Comparison of ENCODE assay signal across 18 cellular contexts in genomic region chr9:82254646-82255367, GRCh38.
DNase-seq lines count a peak whose midpoint lies in the region; ATAC-seq and TF ChIP-seq lines count a peak whose summit lies in the region.
"Had no signal": no experiment of that assay in that cellular context is flagged by ENCODE, and none has a peak within 500 bp of the region (broad histone marks: within the 10 kb centered on the region; RNA-seq: fewer than 3 reads in every experiment).

No MANE protein-coding gene starts in this region.

- H3K36me3 ChIP-seq in GM06990 (ENCODE audit: control insufficient read depth, insufficient read depth, low read length), result no peaks in the 10 kb centered on the region
- H3K36me3 ChIP-seq: thoracic aorta had no signal

- no peak overlapping the region for H3K4me3 Mint-ChIP-seq in activated naive CD8-positive, alpha-beta T cell treated with anti-CD3 and anti-CD28 coated beads, Interleukin-2, amount 50 U/mL, for 24 hours
- H3K4me3 Mint-ChIP-seq: CD4-positive, alpha-beta memory T cell; nephron had no signal

- no peak for TF ChIP-seq CTCF in GM06990 (IDR thresholded peaks at IDR 0.05; ENCODE audit: insufficient read depth, low read length, poor library complexity, severe bottlenecking)

- H3K9me3 Mint-ChIP-seq in activated naive CD8-positive, alpha-beta T cell treated with anti-CD3 and anti-CD28 coated beads, Interleukin-2, amount 50 U/mL, for 24 hours, result peaks cover 9% of the 10 kb centered on the region

- H3K4me3 ChIP-seq in GM06990 (replicated peaks; ENCODE audit: low read depth, low read length), result no peak overlapping the region
- H3K4me3 ChIP-seq: coronary artery, thoracic aorta had no signal

- H3K27me3 Mint-ChIP-seq in activated naive CD8-positive, alpha-beta T cell treated with anti-CD3 and anti-CD28 coated beads, Interleukin-2, amount 50 U/mL, for 24 hours, result no peaks in the 10 kb centered on the region
- H3K27me3 Mint-ChIP-seq: CD4-positive, alpha-beta memory T cell; progenitor cell of endocrine pancreas had no signal

- no peak overlapping the region for H3K27ac Mint-ChIP-seq in activated naive CD8-positive, alpha-beta T cell treated with anti-CD3 and anti-CD28 coated beads, Interleukin-2, amount 50 U/mL, for 24 hours
- H3K27ac Mint-ChIP-seq: CD4-positive, alpha-beta memory T cell; progenitor cell of endocrine pancreas had no signal

- ATAC-seq in HG02884 (IDR thresholded peaks at IDR 0.05; ENCODE audit: unreplicated experiment), result peak; percentile 74
- ATAC-seq in activated naive CD8-positive, alpha-beta T cell treated with anti-CD3 and anti-CD28 coated beads, Interleukin-2, amount 50 U/mL, for 24 hours, result no peak
- ATAC-seq: left lobe of liver had no signal

- no peaks in the 10 kb centered on the region for H3K4me1 Mint-ChIP-seq in activated naive CD8-positive, alpha-beta T cell treated with anti-CD3 and anti-CD28 coated beads, Interleukin-2, amount 50 U/mL, for 24 hours
- H3K4me1 Mint-ChIP-seq: CD4-positive, alpha-beta memory T cell had no signal

- H3K27me3 ChIP-seq in GM06990 (replicated peaks; ENCODE audit: control insufficient read depth, insufficient read depth, low read length), result no peaks in the 10 kb centered on the region

- H3K36me3 Mint-ChIP-seq in activated naive CD8-positive, alpha-beta T cell treated with anti-CD3 and anti-CD28 coated beads, Interleukin-2, amount 50 U/mL, for 24 hours (ENCODE audit: low read depth), result no peaks in the 10 kb centered on the region
- H3K36me3 Mint-ChIP-seq: CD4-positive, alpha-beta memory T cell had no signal

- DNase-seq in GM06990 (ENCODE audit: extremely low read depth, insufficient read length), result peak; percentile 13
- DNase-seq in RPMI8226, result peak; percentile 3
- DNase-seq in iris pigment epithelial cell (ENCODE audit: low read depth), result peak; percentile 16
- no peak for DNase-seq in activated CD4-positive, alpha-beta T cell treated with anti-CD3 and anti-CD28 coated beads for 48 hours
- no peak for DNase-seq in AG08396 (ENCODE audit: low spot score)
- no peak for DNase-seq in D341Med (ENCODE audit: low spot score)
- no peak for DNase-seq in activated naive CD8-positive, alpha-beta T cell treated with anti-CD3 and anti-CD28 coated beads, Interleukin-2, amount 50 U/mL, for 24 hours
- DNase-seq: activated CD4-positive, alpha-beta T cell treated with anti-CD3 and anti-CD28 coated beads for 4 hours; CD4-positive, alpha-beta memory T cell; DMS53; head of caudate nucleus; Kasumi-1 had no signal

Comparison
In these comparisons a context has a peak if more than half of its experiments do, and no peak if none do; other contexts are left out.
1. DNase-seq: peak in GM06990 (single experiment), RPMI8226 (single experiment) and iris pigment epithelial cell (single experiment); none in activated CD4-positive, alpha-beta T cell treated with anti-CD3 and anti-CD28 coated beads for 48 hours (single experiment), AG08396 (single experiment), D341Med (single experiment) and activated naive CD8-positive, alpha-beta T cell treated with anti-CD3 and anti-CD28 coated beads, Interleukin-2, amount 50 U/mL, for 24 hours (single experiment).